8 cellular contexts compared by ENCODE assay signal in the genomic region with DNA sequence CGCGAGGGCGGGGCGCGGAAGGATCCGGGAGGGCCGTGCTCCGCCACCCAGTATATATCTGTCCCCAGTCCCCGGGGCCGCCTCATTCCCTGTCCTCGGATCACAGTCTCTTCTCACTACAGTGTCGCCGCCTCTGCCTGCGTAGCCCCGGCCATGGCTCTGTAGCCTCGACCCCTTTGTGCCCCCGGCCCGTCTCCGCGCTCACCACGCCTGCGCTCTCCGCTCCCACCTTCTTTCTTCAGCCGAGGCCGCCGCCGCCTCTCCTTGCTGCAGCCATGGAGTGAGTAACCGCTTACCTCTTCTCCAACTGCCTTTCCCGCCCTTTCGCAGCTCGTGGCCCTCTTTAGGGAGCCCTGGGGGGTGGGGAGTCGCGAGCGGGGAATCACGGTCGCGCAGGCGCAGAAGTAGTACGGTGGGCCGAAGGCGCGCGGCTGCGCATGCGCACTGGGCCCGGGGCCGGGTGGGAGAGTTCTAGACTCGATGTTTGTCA. TPM values are rescaled to one million over a fixed set of nuclear protein-coding genes. Genes with fewer than 3 reads are reported as not detected.
DNase-seq lines count a peak whose midpoint lies in the region; ATAC-seq, FAIRE-seq and TF ChIP-seq lines count a peak whose summit lies in the region.

A gene with protein sequence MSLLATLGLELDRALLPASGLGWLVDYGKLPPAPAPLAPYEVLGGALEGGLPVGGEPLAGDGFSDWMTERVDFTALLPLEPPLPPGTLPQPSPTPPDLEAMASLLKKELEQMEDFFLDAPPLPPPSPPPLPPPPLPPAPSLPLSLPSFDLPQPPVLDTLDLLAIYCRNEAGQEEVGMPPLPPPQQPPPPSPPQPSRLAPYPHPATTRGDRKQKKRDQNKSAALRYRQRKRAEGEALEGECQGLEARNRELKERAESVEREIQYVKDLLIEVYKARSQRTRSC (plus strand): TSS at position 85 of the 490 bp plus-strand sequence. CDS start 1,646 bp downstream, outside the sequence.
A gene with protein sequence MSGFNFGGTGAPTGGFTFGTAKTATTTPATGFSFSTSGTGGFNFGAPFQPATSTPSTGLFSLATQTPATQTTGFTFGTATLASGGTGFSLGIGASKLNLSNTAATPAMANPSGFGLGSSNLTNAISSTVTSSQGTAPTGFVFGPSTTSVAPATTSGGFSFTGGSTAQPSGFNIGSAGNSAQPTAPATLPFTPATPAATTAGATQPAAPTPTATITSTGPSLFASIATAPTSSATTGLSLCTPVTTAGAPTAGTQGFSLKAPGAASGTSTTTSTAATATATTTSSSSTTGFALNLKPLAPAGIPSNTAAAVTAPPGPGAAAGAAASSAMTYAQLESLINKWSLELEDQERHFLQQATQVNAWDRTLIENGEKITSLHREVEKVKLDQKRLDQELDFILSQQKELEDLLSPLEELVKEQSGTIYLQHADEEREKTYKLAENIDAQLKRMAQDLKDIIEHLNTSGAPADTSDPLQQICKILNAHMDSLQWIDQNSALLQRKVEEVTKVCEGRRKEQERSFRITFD (minus strand): TSS at position 384 of the 490 bp plus-strand sequence. CDS start 19,697 bp downstream, outside the sequence.

- H3K27me3 Mint-ChIP-seq in WTC11 (ENCODE audit: low read depth) (peaks cover 4% of the 10 kb centered on the region; the same call in 1 of the 2 replicates), immature natural killer cell (ENCODE audit: low read depth in 3 of 3) (peaks cover 26 to 39% (median 34%) of the 10 kb centered on the region in 3 donors)

- H3K36me3 Mint-ChIP-seq in WTC11 (peaks cover 24% of the 10 kb centered on the region), immature natural killer cell (peaks cover 0 to 4% (median 0%) of the 10 kb centered on the region in 3 donors)

- H3K4me3 ChIP-seq in bronchial epithelial cell (ENCODE audit: low read depth, low read length), result peak within 1 kb of the TSS; percentile 79

- peaks cover 10% of the 10 kb centered on the region for H3K36me3 ChIP-seq in bronchial epithelial cell (ENCODE audit: control insufficient read depth, insufficient read depth, low read length)

- in situ Hi-C loops in ACHN (cut with HindIII; ENCODE audit: low pct_ligation_motif_present, low pct_unique_long_range_greater_than_20kb, low sequenced_read_pairs), result no loop called here

- DNase-seq in ACHN (peak; percentile 75), NCI-H2171 treated with DMSO at 0.1 percent for 48 hours (lab: John Stamatoyannopoulos, UW) (peak; percentile 98), WTC11 (ENCODE audit: low spot score) (peak; percentile 88), bronchial epithelial cell (ENCODE audit: low read depth) (peak; percentile 56), immature natural killer cell (peak; percentile 91 to 93 (median 93))
- DNase-seq in stimulated activated CD4-positive, alpha-beta T cell treated with anti-CD3 and anti-CD28 coated beads, Interleukin-12 subunit alpha, Interleukin-12 subunit beta, amount 100 ng/mL, for 24 hours (ENCODE audit: low read depth in 2 of 2), result peak; percentile 86 to 91

- peak; percentile 48 for ATAC-seq in GM18868 (IDR thresholded peaks at IDR 0.05; ENCODE audit: unreplicated experiment)
- ATAC-seq in HG03103 (IDR thresholded peaks at IDR 0.05; ENCODE audit: low read depth, unreplicated experiment), result peak; percentile 22
- ATAC-seq in WTC11, result peak; percentile 24

- H3K27me3 ChIP-seq in bronchial epithelial cell (ENCODE audit: control insufficient read depth, insufficient read depth, low read length), result no peaks in the 10 kb centered on the region

- FAIRE-seq in bronchial epithelial cell (lab: Jason Lieb, UNC), result no peak

- peak within 1 kb of the TSS; percentile 99 for H3K4me3 Mint-ChIP-seq in WTC11
- peak within 1 kb of the TSS; percentile 94 to 99 (median 98) for H3K4me3 Mint-ChIP-seq in immature natural killer cell

- CTCF ChIA-PET in WTC11 (lab: Charles Lee), result interaction anchor here (0.6 to 1.8 kb wide), 8 partner anchors 9 to 404 kb away, joined by 3 to 11 read pairs (median 7); no protein-coding TSS in a partner anchor

- H3K27ac Mint-ChIP-seq in WTC11 (peak within 1 kb of the TSS; percentile 99), immature natural killer cell (peak within 1 kb of the TSS; percentile 95 to 98 (median 97))

- TF ChIP-seq CTCF in WTC11 (IDR thresholded peaks at IDR 0.05), result no peak
- no peak for TF ChIP-seq CTCF in bronchial epithelial cell (IDR thresholded peaks at IDR 0.05; ENCODE audit: insufficient read depth, low read length, severe bottlenecking)

- H3K9me3 Mint-ChIP-seq in WTC11 (no peaks in the 10 kb centered on the region), immature natural killer cell (peaks cover 0 to 2% (median 0%) of the 10 kb centered on the region in 6 donors)

- peaks cover 25% of the 10 kb centered on the region for H3K4me1 Mint-ChIP-seq in WTC11
- H3K4me1 Mint-ChIP-seq in immature natural killer cell, result peaks cover 72 to 74% of the 10 kb centered on the region in 2 donors

- POLR2A ChIA-PET in WTC11 (lab: Charles Lee), result interaction anchor here (0.6 to 2.2 kb wide), 11 partner anchors 10 to 404 kb away, joined by 3 to 11 read pairs (median 4); partner anchors contain the start of genes AKT1S1 and TBC1D17

TF ChIP-seq in WTC11, 78 proteins besides CTCF, POLR2A, EP300 and RAD21 (continues in another document):
- TF ChIP-seq GTF2I (CRISPR knock-in tag; conservative IDR thresholded peaks at IDR 0.05) (no peak), NFATC4 (CRISPR knock-in tag; IDR thresholded peaks at IDR 0.05) (0 out of 2 replicates have a peak, but pooled peaks have one; percentile 35), ZNF121 (CRISPR knock-in tag; IDR thresholded peaks at IDR 0.05) (no peak), MYBL2 (CRISPR knock-in tag; IDR thresholded peaks at IDR 0.05) (peak; percentile 96), ZNF425 (CRISPR knock-in tag; conservative IDR thresholded peaks at IDR 0.05) (no peak), SMAD3 (CRISPR knock-in tag; IDR thresholded peaks at IDR 0.05; ENCODE audit: borderline replicate concordance) (peak; percentile 94), ESRRA (CRISPR knock-in tag; IDR thresholded peaks at IDR 0.05; ENCODE audit: borderline replicate concordance) (no peak), NFYB (CRISPR knock-in tag; conservative IDR thresholded peaks at IDR 0.05; ENCODE audit: low read depth) (no peak), USF1 (CRISPR knock-in tag; IDR thresholded peaks at IDR 0.05) (peak; percentile 67; the same call in 1 of the 2 replicates), ERG (CRISPR knock-in tag; IDR thresholded peaks at IDR 0.05) (no peak), ELF4 (CRISPR knock-in tag; IDR thresholded peaks at IDR 0.05; ENCODE audit: low read depth) (0 out of 2 replicates have a peak, but pooled peaks have one; percentile 78)
- TF ChIP-seq, protein P1, sequence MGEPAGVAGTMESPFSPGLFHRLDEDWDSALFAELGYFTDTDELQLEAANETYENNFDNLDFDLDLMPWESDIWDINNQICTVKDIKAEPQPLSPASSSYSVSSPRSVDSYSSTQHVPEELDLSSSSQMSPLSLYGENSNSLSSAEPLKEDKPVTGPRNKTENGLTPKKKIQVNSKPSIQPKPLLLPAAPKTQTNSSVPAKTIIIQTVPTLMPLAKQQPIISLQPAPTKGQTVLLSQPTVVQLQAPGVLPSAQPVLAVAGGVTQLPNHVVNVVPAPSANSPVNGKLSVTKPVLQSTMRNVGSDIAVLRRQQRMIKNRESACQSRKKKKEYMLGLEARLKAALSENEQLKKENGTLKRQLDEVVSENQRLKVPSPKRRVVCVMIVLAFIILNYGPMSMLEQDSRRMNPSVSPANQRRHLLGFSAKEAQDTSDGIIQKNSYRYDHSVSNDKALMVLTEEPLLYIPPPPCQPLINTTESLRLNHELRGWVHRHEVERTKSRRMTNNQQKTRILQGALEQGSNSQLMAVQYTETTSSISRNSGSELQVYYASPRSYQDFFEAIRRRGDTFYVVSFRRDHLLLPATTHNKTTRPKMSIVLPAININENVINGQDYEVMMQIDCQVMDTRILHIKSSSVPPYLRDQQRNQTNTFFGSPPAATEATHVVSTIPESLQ (CRISPR knock-in tag; IDR thresholded peaks at IDR 0.05), result no peak

RNA-seq across cellular contexts. Expression of the first gene that starts in this region (rescaled TPM):
- total RNA-seq in WTC11 (2021) (9.0 to 10.8 TPM (median 10.8 TPM) in 3 replicates), bronchial epithelial cell (1.8 TPM in 2 replicates)
- 1 to 10 TPM; 1.2 to 3.1 (median 2.8) TPM for polyA plus RNA-seq in immature natural killer cell

RNA-seq across cellular contexts. Expression of the second gene that starts in this region (rescaled TPM):
- total RNA-seq in WTC11 (2021) (87.1 to 91.4 TPM (median 90.3 TPM) in 3 replicates), bronchial epithelial cell (11.8 and 12.1 TPM in 2 replicates)
- polyA plus RNA-seq in immature natural killer cell, result 10 to 100 TPM; 21.8 to 67.1 (median 34.3) TPM

Comparison
In these comparisons a context has a peak if more than half of its experiments do, and no peak if none do; other contexts are left out.
1. Peak in every context shown above with its lines: DNase-seq, ATAC-seq and H3K4me3 ChIP-seq.